ENCODE assay signal across 1 cellular context in genomic region chr3:96756516-96756915, GRCh38.
TF ChIP-seq lines count a peak whose summit lies in the region.

No MANE protein-coding gene starts in this region.

TF ChIP-seq in HepG2, 621 proteins besides CTCF, POLR2A, EP300 and RAD21 (continued from another document):
- TF ChIP-seq MLXIP (CRISPR knock-in tag; IDR thresholded peaks at IDR 0.05; ENCODE audit: borderline replicate concordance), result peak; percentile 68; the same call in 1 of the 2 replicates
- no peak for TF ChIP-seq ZNF329 (CRISPR knock-in tag; IDR thresholded peaks at IDR 0.05; ENCODE audit: low read depth)
- no peak for TF ChIP-seq FOXP4 (CRISPR knock-in tag; IDR thresholded peaks at IDR 0.05)
- no peak for TF ChIP-seq ZNF224 (CRISPR knock-in tag; IDR thresholded peaks at IDR 0.05)
- TF ChIP-seq ZNF576 (CRISPR knock-in tag; IDR thresholded peaks at IDR 0.05), result no peak
- TF ChIP-seq KLF13 (CRISPR knock-in tag; IDR thresholded peaks at IDR 0.05), result no peak
- TF ChIP-seq TAF15 (IDR thresholded peaks at IDR 0.05; ENCODE audit: low read depth, low read length, poor library complexity, severe bottlenecking), result no peak
- TF ChIP-seq PAXIP1 (CRISPR knock-in tag; conservative IDR thresholded peaks at IDR 0.05), result peak; percentile 42
- TF ChIP-seq NFIC (IDR thresholded peaks at IDR 0.05; ENCODE audit: low read length), result 0 out of 2 replicates have a peak, but pooled peaks have one; percentile 9
- peak; percentile 84; the same call in 1 of the 2 replicates for TF ChIP-seq THRA (CRISPR knock-in tag; IDR thresholded peaks at IDR 0.05; ENCODE audit: borderline replicate concordance)
- TF ChIP-seq NFATC3 (CRISPR knock-in tag; IDR thresholded peaks at IDR 0.05), result no peak
- TF ChIP-seq RFX3 (CRISPR knock-in tag; IDR thresholded peaks at IDR 0.05), result no peak
- no peak for TF ChIP-seq FOXK2 (IDR thresholded peaks at IDR 0.05)
- TF ChIP-seq ZNF574 (CRISPR knock-in tag; IDR thresholded peaks at IDR 0.05), result no peak
- TF ChIP-seq SOX6 (IDR thresholded peaks at IDR 0.05), result no peak
- peak; percentile 50 for TF ChIP-seq SOX6 (CRISPR knock-in tag; IDR thresholded peaks at IDR 0.05)
- TF ChIP-seq SMC3 (IDR thresholded peaks at IDR 0.05; ENCODE audit: low read length), result no peak
- no peak for TF ChIP-seq HIC2 (CRISPR knock-in tag; IDR thresholded peaks at IDR 0.05; ENCODE audit: low read depth)
- TF ChIP-seq STAT6 (CRISPR knock-in tag; IDR thresholded peaks at IDR 0.05; ENCODE audit: borderline replicate concordance), result no peak
- no peak for TF ChIP-seq BHLHE40 (IDR thresholded peaks at IDR 0.05; ENCODE audit: low read length)
- no peak for TF ChIP-seq ZNF274 (CRISPR knock-in tag; IDR thresholded peaks at IDR 0.05)
- no peak for TF ChIP-seq HOXA9 (CRISPR knock-in tag; IDR thresholded peaks at IDR 0.05; ENCODE audit: borderline replicate concordance)
- no peak for TF ChIP-seq CREM (IDR thresholded peaks at IDR 0.05)
- TF ChIP-seq CREM (CRISPR knock-in tag; IDR thresholded peaks at IDR 0.05), result no peak
- TF ChIP-seq ZNF83 (CRISPR knock-in tag; IDR thresholded peaks at IDR 0.05; ENCODE audit: borderline replicate concordance), result no peak
- no peak for TF ChIP-seq KLF9 (CRISPR knock-in tag; IDR thresholded peaks at IDR 0.05; ENCODE audit: low read depth)
- TF ChIP-seq HMG20A (CRISPR knock-in tag; IDR thresholded peaks at IDR 0.05; ENCODE audit: borderline replicate concordance), result no peak; the same call in 1 of the 2 replicates
- peak; percentile 52 for TF ChIP-seq HNF4A (CRISPR knock-in tag; IDR thresholded peaks at IDR 0.05)
- TF ChIP-seq ZNF775 (CRISPR knock-in tag; IDR thresholded peaks at IDR 0.05; ENCODE audit: borderline replicate concordance), result no peak
- no peak for TF ChIP-seq ZNF484 (CRISPR knock-in tag; IDR thresholded peaks at IDR 0.05; ENCODE audit: borderline replicate concordance, low read depth)
- TF ChIP-seq GMEB2 (CRISPR knock-in tag; IDR thresholded peaks at IDR 0.05; ENCODE audit: low read depth), result no peak
- no peak for TF ChIP-seq CREBL2 (CRISPR knock-in tag; IDR thresholded peaks at IDR 0.05; ENCODE audit: borderline replicate concordance)
- TF ChIP-seq ZBTB42 (CRISPR knock-in tag; IDR thresholded peaks at IDR 0.05), result no peak
- TF ChIP-seq SRSF9 (IDR thresholded peaks at IDR 0.05; ENCODE audit: borderline replicate concordance, insufficient read depth, low read depth, low read length, poor library complexity, severe bottlenecking), result no peak
- TF ChIP-seq NR2F6 (IDR thresholded peaks at IDR 0.05), result peak; percentile 32; the same call in 1 of the 2 replicates
- TF ChIP-seq NR2F6 (CRISPR knock-in tag; IDR thresholded peaks at IDR 0.05), result no peak
